In genomic region chr16:71547168-71547567, GRCh38 we compare ENCODE assay signal across 12 cellular contexts. TPM values are rescaled to one million over a fixed set of nuclear protein-coding genes. Genes with fewer than 3 reads are reported as not detected.
"Had no signal": no experiment of that assay in that cellular context is flagged by ENCODE, and none has a peak within 500 bp of the region (broad histone marks: within the 10 kb centered on the region; RNA-seq: fewer than 3 reads in every experiment).

No MANE protein-coding gene starts in this region.

- FAIRE-seq: H1, H54 had no signal

- H3K36me3 ChIP-seq: HAP-1 had no signal

- H3K4me2 ChIP-seq: GM23338 had no signal

- H3K27ac ChIP-seq: GM23248 had no signal

- H3K4me3 ChIP-seq: GM23248, GM23338, HAP-1 had no signal

- H3K4me1 ChIP-seq: HAP-1 had no signal

- H2AFZ ChIP-seq: GM23248, GM23338 had no signal

- H3K9ac ChIP-seq: GM23248 had no signal

- ATAC-seq: GM23338, HCT116 had no signal

- H3K9me3 ChIP-seq: HAP-1 had no signal

- DNase-seq: GM23248, GOT3, H7, H9, HCEC 1CT, HFFc6 had no signal

RNA-seq across cellular contexts. Expression of gene CHST4, which starts 20.9 kb away (rescaled TPM):
- total RNA-seq: GM23248, HFFc6 had no signal
- polyA plus RNA-seq: GM23248 had no signal

RNA-seq across cellular contexts. Expression of gene TAT, which starts 29.7 kb away (rescaled TPM):
- total RNA-seq: GM23248, GM23338, H1, H4, H7, H9, HFFc6 had no signal
- polyA plus RNA-seq: GM23248 had no signal
